ENCODE assay signal across 15 cellular contexts in the genomic region with DNA sequence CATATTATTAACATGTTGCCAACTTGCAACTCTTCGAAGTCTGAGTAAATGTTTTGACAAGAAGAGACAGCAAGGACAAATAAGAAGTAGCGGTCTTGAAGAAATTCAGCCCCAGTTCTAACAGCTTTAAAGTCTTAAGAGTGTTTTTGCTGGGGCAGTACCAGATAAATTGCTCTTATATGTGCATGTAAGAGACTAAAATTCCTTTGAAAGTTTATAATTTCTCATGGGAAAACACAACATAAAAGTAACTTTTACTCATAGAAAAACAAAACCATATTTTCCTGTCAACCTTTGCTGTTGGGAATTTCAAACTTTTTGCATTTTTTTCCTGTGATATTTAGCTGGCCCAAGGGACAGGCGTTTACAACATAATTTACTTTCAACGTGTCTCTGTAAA.
"Had no signal": no experiment of that assay in that cellular context is flagged by ENCODE, and none has a peak within 500 bp of the region (broad histone marks: within the 10 kb centered on the region; RNA-seq: fewer than 3 reads in every experiment).

No MANE protein-coding gene starts in this region.

- DNase-seq: activated CD4-positive, alpha-beta T cell treated with anti-CD3 and anti-CD28 coated beads, Interleukin-2, amount 50 U/mL, for 1 hour; activated CD8-positive, alpha-beta memory T cell treated with anti-CD3 and anti-CD28 coated beads for 24 hours; activated naive CD8-positive, alpha-beta T cell treated with anti-CD3 and anti-CD28 coated beads for 36 hours; cerebellar nuclear complex; dermis blood vessel endothelial cell; effector memory CD8-positive, alpha-beta T cell; hypothalamus; kidney; left ventricle myocardium inferior; naive thymus-derived CD8-positive, alpha-beta T cell; nucleus accumbens; spleen; testis; upper lobe of left lung had no signal

- H3K4me3 ChIP-seq: spleen, testis, upper lobe of left lung had no signal

- H3K27me3 ChIP-seq: spleen, testis, upper lobe of left lung had no signal

- H3K27ac ChIP-seq: epithelial cell of prostate, left ventricle myocardium inferior, spleen, testis, upper lobe of left lung had no signal

- ATAC-seq: effector memory CD8-positive, alpha-beta T cell; naive thymus-derived CD8-positive, alpha-beta T cell had no signal

- H3K36me3 ChIP-seq: left ventricle myocardium inferior, spleen, upper lobe of left lung had no signal

- H3K4me1 ChIP-seq: left ventricle myocardium inferior, spleen, testis had no signal

- H3K9me3 ChIP-seq: spleen, testis, upper lobe of left lung had no signal
